In genomic region chr9:17900604-17901003, GRCh38 we compare ENCODE assay signal across 20 cellular contexts.
"Had no signal": no experiment of that assay in that cellular context is flagged by ENCODE, and none has a peak within 500 bp of the region (broad histone marks: within the 10 kb centered on the region; RNA-seq: fewer than 3 reads in every experiment).

No MANE protein-coding gene starts in this region.

- H3K9me3 ChIP-seq: colonic mucosa, psoas muscle, suprapubic skin, thyroid gland, upper lobe of left lung, vagina had no signal

- H3K36me3 ChIP-seq: colonic mucosa, suprapubic skin, thyroid gland, upper lobe of left lung, vagina had no signal

- DNase-seq: colonic mucosa; dermis blood vessel endothelial cell; foreskin melanocyte; head of caudate nucleus; mesendoderm; naive thymus-derived CD8-positive, alpha-beta T cell; nucleus accumbens; psoas muscle; right cardiac atrium; stimulated activated CD4-positive, alpha-beta T cell treated with anti-CD3 and anti-CD28 coated beads, Interleukin-2, amount 100 ng/mL, for 48 hours; stimulated activated CD8-positive, alpha-beta memory T cell treated with anti-CD3 and anti-CD28 coated beads, Interleukin-4, amount 100 ng/mL, for 48 hours; stimulated activated naive CD8-positive, alpha-beta T cell treated with anti-CD3 and anti-CD28 coated beads, Interleukin-15, Interleukin-2, amounts not matched to agents 100 U/mL and 50 U/mL, for 24 hours; thyroid gland; upper lobe of left lung had no signal

- H3K4me1 ChIP-seq: colonic mucosa, parathyroid adenoma, psoas muscle, thyroid gland, upper lobe of left lung, vagina had no signal

- ATAC-seq: naive thymus-derived CD8-positive, alpha-beta T cell; psoas muscle; right cardiac atrium; stimulated activated effector memory CD8-positive, alpha-beta T cell treated with anti-CD3 and anti-CD28 coated beads, Interleukin-12 subunit alpha, Interleukin-12 subunit beta, amount 100 ng/mL, for 72 hours; stimulated activated naive CD8-positive, alpha-beta T cell treated with anti-CD3 and anti-CD28 coated beads, Interleukin-15, Interleukin-2, amounts not matched to agents 100 U/mL and 50 U/mL, for 24 hours had no signal

- H3K4me3 ChIP-seq: colonic mucosa, hepatocyte, psoas muscle, smooth muscle cell, suprapubic skin, thyroid gland, upper lobe of left lung, vagina had no signal
